In the genomic region with DNA sequence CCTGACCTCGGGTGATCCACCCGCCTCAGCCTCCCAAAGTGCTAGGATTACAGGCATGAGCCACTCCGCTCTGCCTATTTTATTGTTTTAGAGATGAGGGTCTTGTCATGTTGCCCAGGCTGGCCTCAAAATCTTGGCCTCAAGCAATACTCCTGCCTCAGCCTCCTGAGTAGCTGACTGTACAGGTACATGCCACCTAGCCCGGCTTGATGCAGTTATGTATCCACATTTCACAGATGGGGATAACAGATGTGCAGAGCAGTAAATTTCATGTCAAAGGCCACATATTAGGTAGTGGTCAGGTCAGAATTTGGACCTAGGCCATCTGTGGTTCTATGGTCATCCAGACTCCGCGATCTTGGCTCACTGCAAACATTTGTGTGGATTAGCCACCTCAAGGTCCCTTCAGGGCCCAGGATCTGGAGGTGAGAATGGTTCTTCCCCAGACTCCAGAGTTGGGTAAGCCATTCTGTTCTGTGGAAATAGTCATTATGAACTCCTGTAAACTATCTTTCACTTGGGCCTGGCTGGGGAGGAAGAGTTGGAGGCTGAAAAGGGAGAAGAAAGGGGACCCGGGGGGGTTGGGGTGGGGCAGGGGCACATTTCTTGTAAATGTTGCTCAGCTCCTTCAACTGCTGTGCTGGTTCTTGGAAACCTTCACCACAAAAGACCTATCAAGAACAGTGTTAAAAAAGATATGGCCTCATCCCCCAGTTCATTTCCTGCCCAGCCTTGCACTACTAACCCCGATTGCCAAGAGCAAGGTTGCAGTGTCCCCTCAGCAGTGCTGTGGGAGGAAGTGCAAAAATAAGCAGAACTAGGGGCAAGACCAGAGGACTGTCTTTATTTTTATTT, we compare ENCODE assay signal across 8 cellular contexts. TPM values are rescaled to one million over a fixed set of nuclear protein-coding genes. Genes with fewer than 3 reads are reported as not detected.
DNase-seq lines count a peak whose midpoint lies in the region; ATAC-seq lines count a peak whose summit lies in the region.

No MANE protein-coding gene starts in this region.

- H3K27me3 Mint-ChIP-seq in CD4-positive, CD25-positive, alpha-beta regulatory T cell, result no peaks in the 10 kb centered on the region
- H3K27me3 Mint-ChIP-seq in naive B cell, result peaks cover 0 to 6% (median 0%) of the 10 kb centered on the region in 3 donors

- no peaks in the 10 kb centered on the region for H3K27me3 ChIP-seq in CD4-positive, CD25-positive, alpha-beta regulatory T cell (ENCODE audit: control insufficient read depth, insufficient read depth, low read length)

- peaks cover 3% of the 10 kb centered on the region for H3K36me3 Mint-ChIP-seq in CD4-positive, CD25-positive, alpha-beta regulatory T cell
- H3K36me3 Mint-ChIP-seq in naive B cell, result no peaks in the 10 kb centered on the region

- no peaks in the 10 kb centered on the region for H3K9me3 Mint-ChIP-seq in CD4-positive, CD25-positive, alpha-beta regulatory T cell
- no peaks in the 10 kb centered on the region for H3K9me3 Mint-ChIP-seq in naive B cell

- H3K27ac ChIP-seq in CD4-positive, CD25-positive, alpha-beta regulatory T cell (ENCODE audit: insufficient read depth, low read length, poor library complexity, severe bottlenecking), result peak overlapping the region; percentile 70

- H3K4me3 ChIP-seq in CD4-positive, CD25-positive, alpha-beta regulatory T cell (ENCODE audit: low read depth, low read length), result peak overlapping the region; percentile 57

- H3K4me1 ChIP-seq in CD4-positive, CD25-positive, alpha-beta regulatory T cell (ENCODE audit: control insufficient read depth, insufficient read depth, low read length, poor library complexity, severe bottlenecking), result peaks cover 43% of the 10 kb centered on the region

- no peaks in the 10 kb centered on the region for H3K36me3 ChIP-seq in CD4-positive, CD25-positive, alpha-beta regulatory T cell (ENCODE audit: control insufficient read depth, insufficient read depth, low read length)

- H3K4me3 Mint-ChIP-seq in CD4-positive, CD25-positive, alpha-beta regulatory T cell, result peak overlapping the region; percentile 68 to 86 (median 72)
- H3K4me3 Mint-ChIP-seq in naive B cell, result peak overlapping the region in 4 of 8 donors; percentile 36 to 83 (median 58)

- peak in 2 of 3 donors; percentile 70 to 98 for DNase-seq in CD4-positive, CD25-positive, alpha-beta regulatory T cell
- peak; percentile 82 for DNase-seq in OCI-M2 (lab: John Stamatoyannopoulos, UW; ENCODE audit: unreplicated experiment)
- DNase-seq in activated naive CD4-positive, alpha-beta T cell treated with anti-CD3 and anti-CD28 coated beads, Interleukin-2, amount 50 U/mL, for 16 hours, result peak; percentile 36
- peak; percentile 67 for DNase-seq in naive B cell
- no peak for DNase-seq in NCI-H526 treated with DMSO at 0.1 percent for 48 hours (lab: John Stamatoyannopoulos, UW)
- DNase-seq in retina, result no peak
- DNase-seq in NCI-H2081 treated with DMSO at 0.1 percent for 48 hours (lab: John Stamatoyannopoulos, UW), result no peak

- H3K9me3 ChIP-seq in CD4-positive, CD25-positive, alpha-beta regulatory T cell (ENCODE audit: control insufficient read depth in 2 of 2, low read length in 2 of 2), result no peaks in the 10 kb centered on the region

- peak overlapping the region; percentile 77 to 91 (median 91) for H3K27ac Mint-ChIP-seq in CD4-positive, CD25-positive, alpha-beta regulatory T cell
- peak overlapping the region in 2 of 6 donors; percentile 10 to 76 for H3K27ac Mint-ChIP-seq in naive B cell

- peaks cover 7 to 72% (median 23%) of the 10 kb centered on the region in 4 donors for H3K4me1 Mint-ChIP-seq in CD4-positive, CD25-positive, alpha-beta regulatory T cell
- peaks cover 18 to 36% (median 20%) of the 10 kb centered on the region in 3 donors for H3K4me1 Mint-ChIP-seq in naive B cell

- ATAC-seq in CD4-positive, CD25-positive, alpha-beta regulatory T cell (ENCODE audit: low read depth in 2 of 2), result peak; percentile 99
- ATAC-seq in naive B cell (ENCODE audit: low read depth in 2 of 2), result peak; percentile 100
- no peak for ATAC-seq in HG02970 (IDR thresholded peaks at IDR 0.05; ENCODE audit: low FRiP score, unreplicated experiment)

RNA-seq across cellular contexts. Expression of a gene that starts 13.0 kb away (rescaled TPM):
- 161 TPM for total RNA-seq in CD4-positive, CD25-positive, alpha-beta regulatory T cell
- 100 to 1,000 TPM; 105 to 149 (median 127) TPM for polyA plus RNA-seq in CD4-positive, CD25-positive, alpha-beta regulatory T cell
- polyA plus RNA-seq in naive B cell (ENCODE audit: low read depth in 6 of 6), result 10 to 100 TPM; 15.0 to 46.3 (median 24.3) TPM

Comparison
In these comparisons a context has a peak if more than half of its experiments do, and no peak if none do; other contexts are left out.
1. DNase-seq: peak in CD4-positive, CD25-positive, alpha-beta regulatory T cell (2 of 3), OCI-M2 (single experiment), activated naive CD4-positive, alpha-beta T cell treated with anti-CD3 and anti-CD28 coated beads, Interleukin-2, amount 50 U/mL, for 16 hours (single experiment) and naive B cell (single experiment); none in NCI-H526 treated with DMSO at 0.1 percent for 48 hours (single experiment), retina (single experiment) and NCI-H2081 treated with DMSO at 0.1 percent for 48 hours (single experiment).